In genomic region chr9:110256392-110257096, GRCh38 we compare ENCODE assay signal across 1 cellular context.
TF ChIP-seq lines count a peak whose summit lies in the region.

TXN (minus strand) TSS chr9:110256507; CDS start chr9:110256435, 72 bp downstream.

TF ChIP-seq in K562, 482 proteins besides CTCF, POLR2A, EP300 and RAD21 (continued from another document and continues in another):
- TF ChIP-seq E2F6 (IDR thresholded peaks at IDR 0.05; ENCODE audit: borderline replicate concordance in 1 of 2, extremely low read depth in 1 of 2, insufficient read depth in 1 of 2, insufficient read length in 1 of 2, low read depth in 1 of 2, low read length in 1 of 2, poor library complexity in 1 of 2, severe bottlenecking in 1 of 2), result peak; percentile 60 to 71
- peak; percentile 98 for TF ChIP-seq BACH1 (tag; IDR thresholded peaks at IDR 0.05)
- no peak for TF ChIP-seq SNIP1 (IDR thresholded peaks at IDR 0.05; ENCODE audit: low read depth)
- TF ChIP-seq HDAC1 (IDR thresholded peaks at IDR 0.05), result peak in 1 of 2 experiments; percentile 81; a peak in 2 of 4 replicates
- peak; percentile 77 for TF ChIP-seq SUPT5H (IDR thresholded peaks at IDR 0.05)
- TF ChIP-seq CTCFL (IDR thresholded peaks at IDR 0.05; ENCODE audit: borderline replicate concordance, insufficient read depth, low read depth, low read length, poor library complexity, severe bottlenecking), result no peak
- TF ChIP-seq EP400 (IDR thresholded peaks at IDR 0.05), result peak; percentile 98
- peak; percentile 100 for TF ChIP-seq NFE2 (IDR thresholded peaks at IDR 0.05; ENCODE audit: low read depth)
- TF ChIP-seq ZNF431 (CRISPR knock-in tag; IDR thresholded peaks at IDR 0.05), result no peak
- TF ChIP-seq HSF4 (CRISPR knock-in tag; IDR thresholded peaks at IDR 0.05; ENCODE audit: borderline replicate concordance), result no peak
- TF ChIP-seq SAFB (IDR thresholded peaks at IDR 0.05; ENCODE audit: borderline replicate concordance, low read depth, low read length), result no peak; the same call in 1 of the 2 replicates
- no peak for TF ChIP-seq SAFB2 (IDR thresholded peaks at IDR 0.05; ENCODE audit: borderline replicate concordance, low read depth, low read length, severe bottlenecking)
- TF ChIP-seq ZNF77 (CRISPR knock-in tag; IDR thresholded peaks at IDR 0.05), result no peak
- TF ChIP-seq, protein P1, sequence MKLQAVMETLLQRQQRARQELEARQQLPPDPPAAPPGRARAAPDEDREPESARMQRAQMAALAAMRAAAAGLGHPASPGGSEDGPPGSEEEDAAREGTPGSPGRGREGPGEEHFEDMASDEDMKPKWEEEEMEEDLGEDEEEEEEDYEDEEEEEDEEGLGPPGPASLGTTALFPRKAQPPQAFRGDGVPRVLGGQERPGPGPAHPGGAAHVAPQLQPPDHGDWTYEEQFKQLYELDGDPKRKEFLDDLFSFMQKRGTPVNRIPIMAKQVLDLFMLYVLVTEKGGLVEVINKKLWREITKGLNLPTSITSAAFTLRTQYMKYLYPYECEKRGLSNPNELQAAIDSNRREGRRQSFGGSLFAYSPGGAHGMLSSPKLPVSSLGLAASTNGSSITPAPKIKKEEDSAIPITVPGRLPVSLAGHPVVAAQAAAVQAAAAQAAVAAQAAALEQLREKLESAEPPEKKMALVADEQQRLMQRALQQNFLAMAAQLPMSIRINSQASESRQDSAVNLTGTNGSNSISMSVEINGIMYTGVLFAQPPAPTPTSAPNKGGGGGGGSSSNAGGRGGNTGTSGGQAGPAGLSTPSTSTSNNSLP (IDR thresholded peaks at IDR 0.05; ENCODE audit: borderline replicate concordance, low read depth, low read length), result no peak
- TF ChIP-seq ZNF445 (CRISPR knock-in tag; IDR thresholded peaks at IDR 0.05; ENCODE audit: low read depth), result no peak
- no peak for TF ChIP-seq KLF10 (CRISPR knock-in tag; IDR thresholded peaks at IDR 0.05)
- TF ChIP-seq SOX6 (IDR thresholded peaks at IDR 0.05), result peak; percentile 69
- no peak for TF ChIP-seq E2F3 (CRISPR knock-in tag; IDR thresholded peaks at IDR 0.05)
- TF ChIP-seq, protein P2, sequence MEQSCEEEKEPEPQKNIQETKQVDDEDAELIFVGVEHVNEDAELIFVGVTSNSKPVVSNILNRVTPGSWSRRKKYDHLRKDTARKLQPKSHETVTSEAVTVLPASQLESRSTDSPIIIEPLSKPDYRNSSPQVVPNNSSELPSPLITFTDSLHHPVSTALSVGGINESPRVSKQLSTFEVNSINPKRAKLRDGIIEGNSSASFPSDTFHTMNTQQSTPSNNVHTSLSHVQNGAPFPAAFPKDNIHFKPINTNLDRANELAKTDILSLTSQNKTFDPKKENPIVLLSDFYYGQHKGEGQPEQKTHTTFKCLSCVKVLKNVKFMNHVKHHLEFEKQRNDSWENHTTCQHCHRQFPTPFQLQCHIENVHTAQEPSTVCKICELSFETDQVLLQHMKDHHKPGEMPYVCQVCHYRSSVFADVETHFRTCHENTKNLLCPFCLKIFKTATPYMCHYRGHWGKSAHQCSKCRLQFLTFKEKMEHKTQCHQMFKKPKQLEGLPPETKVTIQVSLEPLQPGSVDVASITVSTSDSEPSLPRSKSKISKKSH (CRISPR knock-in tag; IDR thresholded peaks at IDR 0.05), result no peak
- TF ChIP-seq ZNF830 (CRISPR knock-in tag; IDR thresholded peaks at IDR 0.05), result no peak
- peak in 1 of 2 experiments; percentile 75; a peak in 2 of 4 replicates for TF ChIP-seq SRF (CRISPR knock-in tag; IDR thresholded peaks at IDR 0.05)
- TF ChIP-seq FOXA3 (CRISPR knock-in tag; conservative IDR thresholded peaks at IDR 0.05 in 1 of 2, IDR thresholded peaks at IDR 0.05 in 1 of 2), result no peak
- TF ChIP-seq RUNX1 (IDR thresholded peaks at IDR 0.05; ENCODE audit: low read depth), result no peak
- TF ChIP-seq ZNF3 (CRISPR knock-in tag; IDR thresholded peaks at IDR 0.05), result no peak
- TF ChIP-seq EWSR1 (IDR thresholded peaks at IDR 0.05; ENCODE audit: borderline replicate concordance, low read depth, partially characterized antibody), result no peak
- TF ChIP-seq, protein P3, sequence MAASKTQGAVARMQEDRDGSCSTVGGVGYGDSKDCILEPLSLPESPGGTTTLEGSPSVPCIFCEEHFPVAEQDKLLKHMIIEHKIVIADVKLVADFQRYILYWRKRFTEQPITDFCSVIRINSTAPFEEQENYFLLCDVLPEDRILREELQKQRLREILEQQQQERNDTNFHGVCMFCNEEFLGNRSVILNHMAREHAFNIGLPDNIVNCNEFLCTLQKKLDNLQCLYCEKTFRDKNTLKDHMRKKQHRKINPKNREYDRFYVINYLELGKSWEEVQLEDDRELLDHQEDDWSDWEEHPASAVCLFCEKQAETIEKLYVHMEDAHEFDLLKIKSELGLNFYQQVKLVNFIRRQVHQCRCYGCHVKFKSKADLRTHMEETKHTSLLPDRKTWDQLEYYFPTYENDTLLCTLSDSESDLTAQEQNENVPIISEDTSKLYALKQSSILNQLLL (CRISPR knock-in tag; IDR thresholded peaks at IDR 0.05; ENCODE audit: borderline replicate concordance), result no peak
- no peak for TF ChIP-seq ZNF197 (CRISPR knock-in tag; IDR thresholded peaks at IDR 0.05; ENCODE audit: low read depth)
- TF ChIP-seq TAF1 (IDR thresholded peaks at IDR 0.05; ENCODE audit: control insufficient read depth, extremely low read depth, insufficient read depth, low read length, severe bottlenecking), result peak; percentile 80
- no peak for TF ChIP-seq ZSCAN29 (IDR thresholded peaks at IDR 0.05)
- TF ChIP-seq TRIM24 (IDR thresholded peaks at IDR 0.05), result peak; percentile 9 to 77; a peak in 3 of 4 replicates
- TF ChIP-seq ZNF324 (CRISPR knock-in tag; IDR thresholded peaks at IDR 0.05), result no peak
- peak; percentile 86 for TF ChIP-seq CTBP1 (IDR thresholded peaks at IDR 0.05; ENCODE audit: borderline replicate concordance)
- TF ChIP-seq, protein P4, sequence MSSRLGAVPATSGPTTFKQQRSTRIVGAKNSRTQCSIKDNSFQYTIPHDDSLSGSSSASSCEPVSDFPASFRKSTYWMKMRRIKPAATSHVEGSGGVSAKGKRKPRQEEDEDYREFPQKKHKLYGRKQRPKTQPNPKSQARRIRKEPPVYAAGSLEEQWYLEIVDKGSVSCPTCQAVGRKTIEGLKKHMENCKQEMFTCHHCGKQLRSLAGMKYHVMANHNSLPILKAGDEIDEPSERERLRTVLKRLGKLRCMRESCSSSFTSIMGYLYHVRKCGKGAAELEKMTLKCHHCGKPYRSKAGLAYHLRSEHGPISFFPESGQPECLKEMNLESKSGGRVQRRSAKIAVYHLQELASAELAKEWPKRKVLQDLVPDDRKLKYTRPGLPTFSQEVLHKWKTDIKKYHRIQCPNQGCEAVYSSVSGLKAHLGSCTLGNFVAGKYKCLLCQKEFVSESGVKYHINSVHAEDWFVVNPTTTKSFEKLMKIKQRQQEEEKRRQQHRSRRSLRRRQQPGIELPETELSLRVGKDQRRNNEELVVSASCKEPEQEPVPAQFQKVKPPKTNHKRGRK (tag; IDR thresholded peaks at IDR 0.05), result no peak
- no peak for TF ChIP-seq MTF1 (CRISPR knock-in tag; IDR thresholded peaks at IDR 0.05; ENCODE audit: borderline replicate concordance)
- no peak for TF ChIP-seq MCM7 (IDR thresholded peaks at IDR 0.05)
- no peak for TF ChIP-seq ZBTB12 (CRISPR knock-in tag; IDR thresholded peaks at IDR 0.05)
- TF ChIP-seq ZNF76 (CRISPR knock-in tag; IDR thresholded peaks at IDR 0.05; ENCODE audit: borderline replicate concordance), result no peak
- TF ChIP-seq FOXJ2 (tag; IDR thresholded peaks at IDR 0.05), result peak; percentile 71; the same call in 1 of the 2 replicates
- TF ChIP-seq, protein P5, sequence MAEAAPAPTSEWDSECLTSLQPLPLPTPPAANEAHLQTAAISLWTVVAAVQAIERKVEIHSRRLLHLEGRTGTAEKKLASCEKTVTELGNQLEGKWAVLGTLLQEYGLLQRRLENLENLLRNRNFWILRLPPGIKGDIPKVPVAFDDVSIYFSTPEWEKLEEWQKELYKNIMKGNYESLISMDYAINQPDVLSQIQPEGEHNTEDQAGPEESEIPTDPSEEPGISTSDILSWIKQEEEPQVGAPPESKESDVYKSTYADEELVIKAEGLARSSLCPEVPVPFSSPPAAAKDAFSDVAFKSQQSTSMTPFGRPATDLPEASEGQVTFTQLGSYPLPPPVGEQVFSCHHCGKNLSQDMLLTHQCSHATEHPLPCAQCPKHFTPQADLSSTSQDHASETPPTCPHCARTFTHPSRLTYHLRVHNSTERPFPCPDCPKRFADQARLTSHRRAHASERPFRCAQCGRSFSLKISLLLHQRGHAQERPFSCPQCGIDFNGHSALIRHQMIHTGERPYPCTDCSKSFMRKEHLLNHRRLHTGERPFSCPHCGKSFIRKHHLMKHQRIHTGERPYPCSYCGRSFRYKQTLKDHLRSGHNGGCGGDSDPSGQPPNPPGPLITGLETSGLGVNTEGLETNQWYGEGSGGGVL (CRISPR knock-in tag; IDR thresholded peaks at IDR 0.05), result no peak
- TF ChIP-seq, protein P6, sequence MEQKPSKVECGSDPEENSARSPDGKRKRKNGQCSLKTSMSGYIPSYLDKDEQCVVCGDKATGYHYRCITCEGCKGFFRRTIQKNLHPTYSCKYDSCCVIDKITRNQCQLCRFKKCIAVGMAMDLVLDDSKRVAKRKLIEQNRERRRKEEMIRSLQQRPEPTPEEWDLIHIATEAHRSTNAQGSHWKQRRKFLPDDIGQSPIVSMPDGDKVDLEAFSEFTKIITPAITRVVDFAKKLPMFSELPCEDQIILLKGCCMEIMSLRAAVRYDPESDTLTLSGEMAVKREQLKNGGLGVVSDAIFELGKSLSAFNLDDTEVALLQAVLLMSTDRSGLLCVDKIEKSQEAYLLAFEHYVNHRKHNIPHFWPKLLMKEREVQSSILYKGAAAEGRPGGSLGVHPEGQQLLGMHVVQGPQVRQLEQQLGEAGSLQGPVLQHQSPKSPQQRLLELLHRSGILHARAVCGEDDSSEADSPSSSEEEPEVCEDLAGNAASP (IDR thresholded peaks at IDR 0.05), result peak; percentile 75
- TF ChIP-seq MYNN (IDR thresholded peaks at IDR 0.05), result no peak
- no peak for TF ChIP-seq MYNN (CRISPR knock-in tag; IDR thresholded peaks at IDR 0.05)
- TF ChIP-seq GABPB1 (CRISPR knock-in tag; IDR thresholded peaks at IDR 0.05), result no peak; the same call in 1 of the 2 replicates
- no peak for TF ChIP-seq ZNF23 (CRISPR knock-in tag; IDR thresholded peaks at IDR 0.05)
- TF ChIP-seq ZFP91 (CRISPR knock-in tag; IDR thresholded peaks at IDR 0.05), result no peak
- peak; percentile 30; the same call in 1 of the 2 replicates for TF ChIP-seq MBD2 (IDR thresholded peaks at IDR 0.05; ENCODE audit: borderline replicate concordance, low read depth)
- TF ChIP-seq BMI1 (IDR thresholded peaks at IDR 0.05; ENCODE audit: low read length), result no peak
- TF ChIP-seq NR2C2 (CRISPR knock-in tag; IDR thresholded peaks at IDR 0.05), result no peak; the same call in 1 of the 2 replicates
- peak; percentile 97 for TF ChIP-seq NR2C2 (tag; IDR thresholded peaks at IDR 0.05)
- TF ChIP-seq ZNF695 (CRISPR knock-in tag; IDR thresholded peaks at IDR 0.05), result no peak
- no peak for TF ChIP-seq TCF7L2 (IDR thresholded peaks at IDR 0.05; ENCODE audit: low read depth, low read length)
- no peak for TF ChIP-seq ZNF584 (CRISPR knock-in tag; IDR thresholded peaks at IDR 0.05; ENCODE audit: low read depth)
- peak; percentile 54 for TF ChIP-seq PKNOX1 (IDR thresholded peaks at IDR 0.05)
